1 cellular context compared by ENCODE assay signal in genomic region chrX:17788956-17789562, GRCh38.
TF ChIP-seq lines count a peak whose summit lies in the region.

No MANE protein-coding gene starts in this region.

TF ChIP-seq in GM23338, 12 proteins besides CTCF, POLR2A, EP300 and RAD21:
- no peak for TF ChIP-seq ETS1 (IDR thresholded peaks at IDR 0.05)
- no peak for TF ChIP-seq ZNF114 (CRISPR knock-in tag; IDR thresholded peaks at IDR 0.05)
- no peak for TF ChIP-seq EZH2phosphoT487 (IDR thresholded peaks at IDR 0.05; ENCODE audit: unreplicated experiment)
- no peak for TF ChIP-seq NANOG (IDR thresholded peaks at IDR 0.05; ENCODE audit: borderline replicate concordance)
- TF ChIP-seq STAT1 (IDR thresholded peaks at IDR 0.05; ENCODE audit: unreplicated experiment), result no peak
- TF ChIP-seq EZH2 (IDR thresholded peaks at IDR 0.05; ENCODE audit: low read depth, unreplicated experiment), result no peak
- TF ChIP-seq POLR2AphosphoS5 (IDR thresholded peaks at IDR 0.05; ENCODE audit: low read depth), result no peak
- TF ChIP-seq REST (IDR thresholded peaks at IDR 0.05; ENCODE audit: unreplicated experiment), result no peak
TF ChIP-seq in GM23338: peak in this region for 0.
